ENCODE assay signal across 8 cellular contexts in genomic region chr9:89661956-89662717, GRCh38. TPM values are rescaled to one million over a fixed set of nuclear protein-coding genes. Genes with fewer than 3 reads are reported as not detected.
DNase-seq lines count a peak whose midpoint lies in the region; ATAC-seq, FAIRE-seq and TF ChIP-seq lines count a peak whose summit lies in the region.

No MANE protein-coding gene starts in this region.

- DNase-seq in HuH-7 (ENCODE audit: low spot score) (peak; percentile 74), RWPE1 (ENCODE audit: low spot score) (peak; percentile 98), endothelial cell of umbilical vein (ENCODE audit: low read depth, low spot score) (peak; percentile 98), lower lobe of right lung (peak; percentile 97), NK-92 (lab: John Stamatoyannopoulos, UW; ENCODE audit: unreplicated experiment) (no peak)
- DNase-seq in activated CD4-positive, alpha-beta T cell treated with anti-CD3 and anti-CD28 coated beads for 4 hours, result no peak

- dilution Hi-C loops in endothelial cell of umbilical vein (cut with MboI; ENCODE audit: extremely low pct_ligation_motif_present, low sequenced_read_pairs), result no loop called here

- H3K27ac ChIP-seq in RWPE1 (no peak overlapping the region), endothelial cell of umbilical vein (ENCODE audit: insufficient read depth, low read depth, low read length) (no peak overlapping the region), lower lobe of right lung (peak overlapping the region; percentile 84), temporal lobe (ENCODE audit: low read depth, low read length) (peak overlapping the region; percentile 59)

- no peaks in the 10 kb centered on the region for H4K20me1 ChIP-seq in endothelial cell of umbilical vein (replicated peaks; ENCODE audit: control insufficient read depth, extremely low read depth, insufficient read depth, low read length)

- peak overlapping the region in 2 of 3 experiments; percentile 18 to 39 for H3K4me3 ChIP-seq in endothelial cell of umbilical vein (replicated peaks in 1 of 3; ENCODE audit: insufficient read depth in 1 of 3, low read depth in 1 of 3, low read length in 3 of 3)
- peak overlapping the region; percentile 32 for H3K4me3 ChIP-seq in lower lobe of right lung

- H3K36me3 ChIP-seq in endothelial cell of umbilical vein (ENCODE audit: control insufficient read depth in 2 of 2, extremely low read depth in 1 of 2, insufficient read depth in 2 of 2, low read length in 2 of 2) (no peaks in the 10 kb centered on the region), lower lobe of right lung (no peaks in the 10 kb centered on the region)

- H3K9me3 ChIP-seq in endothelial cell of umbilical vein (replicated peaks; ENCODE audit: control insufficient read depth, insufficient read depth, low read length), result no peaks in the 10 kb centered on the region
- H3K9me3 ChIP-seq in lower lobe of right lung, result no peaks in the 10 kb centered on the region

- ATAC-seq in lower lobe of right lung (peak; percentile 92 to 93), GM18909 (IDR thresholded peaks at IDR 0.05; ENCODE audit: poor library complexity, unreplicated experiment) (no peak)

- POLR2A ChIA-PET in RWPE1 (lab: Yijun Ruan, JAX; ENCODE audit: low non-redundant PET) (no interaction called here), endothelial cell of umbilical vein (lab: Charles Lee) (no interaction called here)

- intact Hi-C loops in endothelial cell of umbilical vein (cut with micrococcal nuclease) (loop anchor here (2.0 to 5.0 kb wide), 2 partner anchors 57 to 145 kb away; partner anchors contain the start of gene GADD45G), lower lobe of right lung (cut with DNase I) (no loop called here)

- H3K27me3 ChIP-seq in endothelial cell of umbilical vein (ENCODE audit: control insufficient read depth in 2 of 2, insufficient read depth in 2 of 2, low read length in 2 of 2) (no peaks in the 10 kb centered on the region), lower lobe of right lung (ENCODE audit: low read depth) (no peaks in the 10 kb centered on the region)

- no peak for TF ChIP-seq POLR2A in endothelial cell of umbilical vein (IDR thresholded peaks at IDR 0.05; ENCODE audit: low read depth, low read length)

- no TSS peak for BruUV-seq in endothelial cell of umbilical vein (replicated peaks; lab: Mats Ljungman, UMichigan)

- no peak overlapping the region for H3K9ac ChIP-seq in endothelial cell of umbilical vein (replicated peaks; ENCODE audit: extremely low read depth, insufficient read depth, low read length)

- FAIRE-seq in endothelial cell of umbilical vein (lab: Jason Lieb, UNC), result peak; percentile 97

- H3K4me1 ChIP-seq in endothelial cell of umbilical vein (ENCODE audit: control insufficient read depth, extremely low read depth, insufficient read depth, low read length) (peaks cover 9% of the 10 kb centered on the region), lower lobe of right lung (peaks cover 61% of the 10 kb centered on the region)

- H3K79me2 ChIP-seq in endothelial cell of umbilical vein (ENCODE audit: control insufficient read depth, insufficient read depth, low read length), result no peaks in the 10 kb centered on the region

- H3K9me1 ChIP-seq in endothelial cell of umbilical vein (replicated peaks; ENCODE audit: control insufficient read depth, extremely low read depth, insufficient read depth, low read length), result no peaks in the 10 kb centered on the region

- CTCF ChIA-PET in RWPE1 (lab: Yijun Ruan, JAX), result interaction anchor here (0.6 kb wide), 1 partner anchor 202 kb away, joined by 3 read pairs; no protein-coding TSS in a partner anchor
- CTCF ChIA-PET in endothelial cell of umbilical vein (lab: Charles Lee), result interaction anchor here (1.0 to 2.3 kb wide), 4 partner anchors 28 to 68 kb away, joined by 3 to 10 read pairs (median 4); no protein-coding TSS in a partner anchor

- H3K4me2 ChIP-seq in endothelial cell of umbilical vein (ENCODE audit: insufficient read depth, low read length), result peak overlapping the region; percentile 64

- H2AFZ ChIP-seq in endothelial cell of umbilical vein (ENCODE audit: low read depth, low read length), result peak overlapping the region; percentile 98

- no peak for TF ChIP-seq CTCF in RWPE1 (conservative IDR thresholded peaks at IDR 0.05; ENCODE audit: low read depth)
- no peak for TF ChIP-seq CTCF in endothelial cell of umbilical vein (IDR thresholded peaks at IDR 0.05; ENCODE audit: extremely low read depth in 1 of 2, insufficient read depth in 1 of 2, low read depth in 1 of 2, low read length in 2 of 2)
- TF ChIP-seq CTCF in lower lobe of right lung (IDR thresholded peaks at IDR 0.05), result no peak

TF ChIP-seq in endothelial cell of umbilical vein, 7 proteins besides CTCF, POLR2A, EP300 and RAD21:
- TF ChIP-seq FOS (IDR thresholded peaks at IDR 0.05; ENCODE audit: borderline replicate concordance, insufficient read depth, low read length) (no peak), GATA2 (IDR thresholded peaks at IDR 0.05; ENCODE audit: insufficient read depth, insufficient read length, low read depth, low read length) (no peak), MYC (IDR thresholded peaks at IDR 0.05; ENCODE audit: low read depth, low read length) (no peak), MAX (IDR thresholded peaks at IDR 0.05; ENCODE audit: insufficient read depth, insufficient read length) (no peak), EZH2 (IDR thresholded peaks at IDR 0.05; ENCODE audit: borderline replicate concordance, low read depth, low read length, severe bottlenecking) (no peak), POLR2AphosphoS5 (IDR thresholded peaks at IDR 0.05; ENCODE audit: insufficient read depth, low read depth, low read length) (no peak), JUN (IDR thresholded peaks at IDR 0.05; ENCODE audit: borderline replicate concordance, insufficient read depth, insufficient read length, low read depth) (no peak)
TF ChIP-seq in endothelial cell of umbilical vein: peak in this region for 0.

RNA-seq across cellular contexts. Expression of gene GADD45G, which starts 57.3 kb away (rescaled TPM):
- 0.64 and 1.0 TPM in 2 replicates for total RNA-seq in endothelial cell of umbilical vein
- polyA plus RNA-seq in endothelial cell of umbilical vein, result 0.44 and 0.46 TPM in 2 replicates
- 0.22 and 0.28 TPM in 2 replicates for polyA plus RNA-seq in endothelial cell of umbilical vein (2011; cell fraction: cytosol; rRNA removed)
- 0.14 and 0.37 TPM in 2 replicates for polyA plus RNA-seq in endothelial cell of umbilical vein (2011; cell fraction: nucleus; rRNA removed)
- polyA plus RNA-seq in endothelial cell of umbilical vein (2012), result 0.27 TPM in 2 replicates
- not detected in 2 replicates for polyA minus RNA-seq in endothelial cell of umbilical vein
- polyA minus RNA-seq in endothelial cell of umbilical vein (2011; cell fraction: cytosol; rRNA and poly(A)+ RNA removed), result not detected
- 0.48 TPM in 1 of 2 replicates, not detected in the other for polyA minus RNA-seq in endothelial cell of umbilical vein (2011; cell fraction: nucleus; rRNA and poly(A)+ RNA removed)
- 14.4 TPM for total RNA-seq in lower lobe of right lung
- total RNA-seq in temporal lobe, result 5.9 TPM

Comparison
In these comparisons a context has a peak if more than half of its experiments do, and no peak if none do; other contexts are left out.
1. DNase-seq: peak in HuH-7 (single experiment), RWPE1 (single experiment), endothelial cell of umbilical vein (single experiment) and lower lobe of right lung (single experiment); none in activated CD4-positive, alpha-beta T cell treated with anti-CD3 and anti-CD28 coated beads for 4 hours (0 of 2) and NK-92 (single experiment).
2. H3K27ac ChIP-seq: peak in lower lobe of right lung (single experiment) and temporal lobe (single experiment); none in RWPE1 (single experiment) and endothelial cell of umbilical vein (single experiment).